In genomic region chr1:244599937-244600350, GRCh38 we compare ENCODE assay signal across 8 cellular contexts. TPM values are rescaled to one million over a fixed set of nuclear protein-coding genes. Genes with fewer than 3 reads are reported as not detected.
DNase-seq lines count a peak whose midpoint lies in the region; ATAC-seq, FAIRE-seq and TF ChIP-seq lines count a peak whose summit lies in the region.

No MANE protein-coding gene starts in this region.

- H3K4me1 ChIP-seq in HepG2 (ENCODE audit: insufficient read depth, low read length) (no peaks in the 10 kb centered on the region), tibial artery (peaks cover 0 to 5% (median 0%) of the 10 kb centered on the region in 4 donors)

- no TSS peak for BruUV-seq in HepG2 (replicated peaks; lab: Mats Ljungman, UMichigan)

- no peak overlapping the region for H2AFZ ChIP-seq in HepG2 (ENCODE audit: low read length)

- H3K27ac ChIP-seq in HepG2 (ENCODE audit: extremely low read length, insufficient read depth, low read length) (no peak overlapping the region), tibial artery (peak overlapping the region; percentile 47 to 56), dorsolateral prefrontal cortex (no peak overlapping the region)

- no peak for TF ChIP-seq RAD21 in HepG2 (CRISPR knock-in tag; IDR thresholded peaks at IDR 0.05)

- CTCF ChIA-PET in HepG2 (lab: Yijun Ruan, JAX; ENCODE audit: low intra/inter-chr PET ratio, low total read pairs) = no interaction called here

- in situ Hi-C loops in HepG2 (cut with HindIII; ENCODE audit: extremely low pct_ligation_motif_present, low pct_unique_long_range_greater_than_20kb) = loop anchor here (5.0 to 25.0 kb wide), 2 partner anchors 197 to 437 kb away; no protein-coding TSS in a partner anchor

- POLR2A ChIA-PET in HepG2 (lab: Yijun Ruan, JAX) = no interaction called here

- H3K36me3 ChIP-seq in GM06990 (ENCODE audit: control insufficient read depth, insufficient read depth, low read length) = no peaks in the 10 kb centered on the region
- H3K36me3 ChIP-seq in HepG2 (replicated peaks in 1 of 2; ENCODE audit: control insufficient read depth in 1 of 2, insufficient read depth in 2 of 2, low read length in 2 of 2) = no peaks in the 10 kb centered on the region
- H3K36me3 ChIP-seq in tibial artery = no peaks in the 10 kb centered on the region

- H3K9me3 ChIP-seq in HepG2 (ENCODE audit: low read length) = no peaks in the 10 kb centered on the region
- no peaks in the 10 kb centered on the region for H3K9me3 ChIP-seq in tibial artery

- TF ChIP-seq CTCF in GM06990 (IDR thresholded peaks at IDR 0.05; ENCODE audit: insufficient read depth, low read length, poor library complexity, severe bottlenecking) (no peak), HepG2 (CRISPR knock-in tag; IDR thresholded peaks at IDR 0.05) (no peak), tibial artery (IDR thresholded peaks at IDR 0.05) (no peak), dorsolateral prefrontal cortex (IDR thresholded peaks at IDR 0.05 in 54 of 56, conservative IDR thresholded peaks at IDR 0.05 in 2 of 56; ENCODE audit: low read depth in 1 of 56, partially characterized antibody in 56 of 56) (no peak)

- no peak overlapping the region for H3K9ac ChIP-seq in HepG2 (ENCODE audit: insufficient read depth, low read depth, low read length)

- no peak overlapping the region; the same call in 1 of the 2 replicates for H3K4me3 ChIP-seq in GM06990 (replicated peaks; ENCODE audit: low read depth, low read length)
- no peak overlapping the region for H3K4me3 ChIP-seq in HepG2 (replicated peaks in 1 of 3; ENCODE audit: insufficient read depth in 1 of 3, low read depth in 2 of 3, low read length in 3 of 3)
- H3K4me3 ChIP-seq in tibial artery = peak overlapping the region in 1 of 2 donors; percentile 12
- no peak overlapping the region for H3K4me3 ChIP-seq in dorsolateral prefrontal cortex

- intact Hi-C loops in HepG2 (cut with micrococcal nuclease; ENCODE audit: unreplicated experiment) = loop anchor here (5.0 kb wide), 1 partner anchor 52 kb away; the partner anchor contains the start of gene DESI2
- intact Hi-C loops in tibial artery (cut with DNase I; ENCODE audit: low total_unique reads) = loop anchor here (5.0 to 10.0 kb wide), 2 partner anchors 267 to 445 kb away; no protein-coding TSS in a partner anchor
- intact Hi-C loops in cardiac septum (cut with DNase I) = loop anchor here (5.0 kb wide), 1 partner anchor 442 kb away; no protein-coding TSS in a partner anchor
- intact Hi-C loops in dorsolateral prefrontal cortex (cut with DNase I) = loop anchor here (5.0 to 10.0 kb wide), 2 partner anchors 442 to 445 kb away; no protein-coding TSS in a partner anchor

- DNase-seq in GM06990 (ENCODE audit: extremely low read depth, insufficient read length) = peak; percentile 31
- DNase-seq in MV-4-11 (lab: John Stamatoyannopoulos, UW) = peak; percentile 83
- DNase-seq in activated effector memory CD4-positive, alpha-beta T cell treated with Interleukin-2 at 50 U/mL for 16 hours = peak; percentile 18
- peak; percentile 16 for DNase-seq in HepG2 (ENCODE audit: low spot score)
- peak in 1 of 2 donors; percentile 35 for DNase-seq in tibial artery
- no peak for DNase-seq in cardiac septum (ENCODE audit: low spot score)
- no peak for DNase-seq in dorsolateral prefrontal cortex

- FAIRE-seq in HepG2 (lab: Jason Lieb, UNC) = no peak

- no peaks in the 10 kb centered on the region for H3K79me2 ChIP-seq in HepG2 (ENCODE audit: insufficient read depth, low read length)

- no peak for TF ChIP-seq POLR2A in HepG2 (IDR thresholded peaks at IDR 0.05; ENCODE audit: insufficient read depth in 1 of 2, low read depth in 2 of 2, low read length in 2 of 2)

- 0 out of 2 replicates have a peak overlapping the region, but pooled peaks have one; percentile 37 for H3K4me2 ChIP-seq in HepG2 (ENCODE audit: low read depth, low read length)

- H4K20me1 ChIP-seq in HepG2 (ENCODE audit: insufficient read depth, low read length) = no peaks in the 10 kb centered on the region

- no peak; a peak in 1 of 4 replicates for TF ChIP-seq EP300 in HepG2 (IDR thresholded peaks at IDR 0.05; ENCODE audit: low read depth in 2 of 2, low read length in 2 of 2)
- TF ChIP-seq EP300 in HepG2 (CRISPR knock-in tag; IDR thresholded peaks at IDR 0.05; ENCODE audit: borderline replicate concordance) = no peak

- WGBS in HepG2 (ENCODE audit: low lambda C conversion rate) = 17% methylated on average over 7 of the region's 7 CpGs

- peak; percentile 95 for ATAC-seq in GM21825 (IDR thresholded peaks at IDR 0.05; ENCODE audit: unreplicated experiment)
- ATAC-seq in HepG2 = no peak

- peaks cover 1% of the 10 kb centered on the region for H3K27me3 ChIP-seq in GM06990 (replicated peaks; ENCODE audit: control insufficient read depth, insufficient read depth, low read length)
- 0 out of 5 replicates have a peak, but pooled peaks cover 0 to 10% of the 10 kb centered on the region in 2 experiments for H3K27me3 ChIP-seq in HepG2 (ENCODE audit: control insufficient read depth in 1 of 2, insufficient read depth in 2 of 2, low read length in 2 of 2)
- H3K27me3 ChIP-seq in tibial artery = no peaks in the 10 kb centered on the region
- no peaks in the 10 kb centered on the region for H3K27me3 ChIP-seq in dorsolateral prefrontal cortex

TF ChIP-seq in HepG2, 621 proteins besides CTCF, POLR2A, EP300 and RAD21:
- TF ChIP-seq CREB1 (IDR thresholded peaks at IDR 0.05) = peak; percentile 67
- no peak for TF ChIP-seq CREB1 (CRISPR knock-in tag; IDR thresholded peaks at IDR 0.05)
- TF ChIP-seq ELF4 (CRISPR knock-in tag; IDR thresholded peaks at IDR 0.05; ENCODE audit: borderline replicate concordance) = no peak

RNA-seq across cellular contexts. Expression of gene DESI2, which starts 53.0 kb away (rescaled TPM):
- 42.2 and 62.0 TPM in 2 replicates for total RNA-seq in HepG2 (2016; rRNA removed; fragmentation: Illumina TruSeq; extraction: Trizol)
- 11.7 and 12.7 TPM in 2 replicates for total RNA-seq in HepG2 (2016; cell fraction: cytosol; rRNA removed; fragmentation: Illumina TruSeq; extraction: Trizol; ENCODE audit: low read depth)
- 44.8 and 60.2 TPM in 2 replicates for total RNA-seq in HepG2 (2016; cell fraction: insoluble cytoplasmic fraction; rRNA removed; fragmentation: Illumina TruSeq; extraction: Trizol)
- 54.1 and 54.6 TPM in 2 replicates for total RNA-seq in HepG2 (2016; cell fraction: membrane; rRNA removed; fragmentation: Illumina TruSeq; extraction: Trizol)
- 28.8 and 30.7 TPM in 2 replicates for total RNA-seq in HepG2 (2016; cell fraction: nucleus; rRNA removed; fragmentation: Illumina TruSeq; extraction: Trizol)
- 18.6 and 23.1 TPM in 2 replicates for polyA plus RNA-seq in HepG2 (2011; rRNA removed)
- 12.6 and 15.7 TPM in 2 replicates for polyA plus RNA-seq in HepG2 (2011; cell fraction: cytosol; rRNA removed)
- 13.1 and 14.0 TPM in 2 replicates for polyA plus RNA-seq in HepG2 (2011; cell fraction: nucleus; rRNA removed)
- 20.9 and 26.0 TPM in 2 replicates for polyA plus RNA-seq in HepG2 (2012)
- 10.7 and 11.8 TPM in 2 replicates for polyA plus RNA-seq in HepG2 (2016; cell fraction: cytosol; fragmentation: Illumina TruSeq; extraction: Trizol; ENCODE audit: low read depth)
- polyA plus RNA-seq in HepG2 (2016; cell fraction: insoluble cytoplasmic fraction; fragmentation: Illumina TruSeq; extraction: Trizol; ENCODE audit: low read depth) = 46.8 and 48.5 TPM in 2 replicates
- 33.3 and 35.0 TPM in 2 replicates for polyA plus RNA-seq in HepG2 (2016; cell fraction: membrane; fragmentation: Illumina TruSeq; extraction: Trizol; ENCODE audit: low read depth)
- polyA plus RNA-seq in HepG2 (2016; cell fraction: nucleus; fragmentation: Illumina TruSeq; extraction: Trizol; ENCODE audit: insufficient read depth, low read depth) = 30.2 and 30.6 TPM in 2 replicates
- polyA minus RNA-seq in HepG2 (2011; rRNA and poly(A)+ RNA removed; ENCODE audit: low replicate concordance) = 29.7 and 33.1 TPM in 2 replicates
- polyA minus RNA-seq in HepG2 (2011; cell fraction: cytosol; rRNA and poly(A)+ RNA removed) = 27.0 and 27.9 TPM in 2 replicates
- polyA minus RNA-seq in HepG2 (2011; cell fraction: nucleus; rRNA and poly(A)+ RNA removed) = 35.4 and 40.3 TPM in 2 replicates
- total RNA-seq in cardiac septum = 23.0 TPM
- total RNA-seq in dorsolateral prefrontal cortex = 10 to 100 TPM in 107 of 120 experiments, 1 to 10 TPM in 13; 8.3 to 17.4 (median 11.9) TPM

Comparison
In these comparisons a context has a peak if more than half of its experiments do, and no peak if none do; other contexts are left out.
1. DNase-seq: peak in GM06990 (single experiment), MV-4-11 (single experiment), activated effector memory CD4-positive, alpha-beta T cell treated with Interleukin-2 at 50 U/mL for 16 hours (single experiment) and HepG2 (single experiment); none in cardiac septum (single experiment) and dorsolateral prefrontal cortex (0 of 10).
2. H3K27ac ChIP-seq: peak in tibial artery (2 of 2); none in HepG2 (single experiment) and dorsolateral prefrontal cortex (0 of 59).